In the genomic region with DNA sequence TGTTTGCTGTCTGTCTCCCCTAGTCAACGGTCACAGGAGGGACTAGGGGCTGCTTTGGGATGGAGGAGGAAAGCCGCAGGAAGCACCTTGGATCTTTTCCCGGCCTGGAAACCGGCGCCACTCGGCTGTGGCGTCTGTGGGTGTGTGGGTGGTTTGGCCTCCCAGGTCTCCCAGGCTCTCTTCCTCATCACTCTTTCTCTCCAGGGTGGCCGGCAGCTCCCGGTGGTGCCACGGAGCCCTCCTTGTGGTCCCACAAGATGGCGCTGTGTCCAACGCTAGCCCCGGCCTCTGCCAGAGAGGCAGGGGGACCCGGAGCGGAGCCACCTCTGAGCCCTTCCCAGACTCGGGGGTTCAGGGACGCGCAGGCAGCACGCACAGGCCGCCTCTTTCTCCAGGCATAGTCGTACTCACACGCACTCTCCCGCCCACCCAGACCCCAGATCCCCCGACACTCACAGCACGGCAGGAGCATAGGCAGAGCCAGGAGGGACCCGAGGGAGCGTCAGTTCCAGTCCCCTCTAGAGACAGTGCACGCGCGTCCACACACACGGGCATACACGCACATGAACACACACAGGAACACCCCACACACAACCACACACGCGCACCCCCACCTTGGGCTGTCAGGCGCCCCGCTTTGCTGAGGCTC, we compare ENCODE assay signal across 1 cellular context.
TF ChIP-seq lines count a peak whose summit lies in the region.

No MANE protein-coding gene starts in this region.

TF ChIP-seq in K562, 482 proteins besides CTCF, POLR2A, EP300 and RAD21 (continued from another document and continues in another):
- TF ChIP-seq THRB (CRISPR knock-in tag; conservative IDR thresholded peaks at IDR 0.05), result no peak
- no peak for TF ChIP-seq GABPB1 (CRISPR knock-in tag; IDR thresholded peaks at IDR 0.05)
- TF ChIP-seq SIN3A (IDR thresholded peaks at IDR 0.05; ENCODE audit: borderline replicate concordance in 2 of 2, control insufficient read depth in 1 of 2, low read depth in 2 of 2, low read length in 2 of 2), result no peak
- no peak for TF ChIP-seq ZNF76 (CRISPR knock-in tag; IDR thresholded peaks at IDR 0.05; ENCODE audit: borderline replicate concordance)
- no peak for TF ChIP-seq ATF1 (CRISPR knock-in tag; IDR thresholded peaks at IDR 0.05)
- 0 out of 2 replicates have a peak, but pooled peaks have one; percentile 33 for TF ChIP-seq ATF1 (tag; IDR thresholded peaks at IDR 0.05)
- TF ChIP-seq ZNF224 (CRISPR knock-in tag; IDR thresholded peaks at IDR 0.05), result no peak
- TF ChIP-seq KLF13 (tag; IDR thresholded peaks at IDR 0.05; ENCODE audit: borderline replicate concordance, low read depth), result peak; percentile 46; the same call in 1 of the 2 replicates
- TF ChIP-seq ZNF707 (CRISPR knock-in tag; conservative IDR thresholded peaks at IDR 0.05), result no peak
- TF ChIP-seq HMGXB4 (CRISPR knock-in tag; IDR thresholded peaks at IDR 0.05), result no peak
- TF ChIP-seq CHD2 (IDR thresholded peaks at IDR 0.05; ENCODE audit: low read depth, low read length), result no peak
- TF ChIP-seq ZEB2 (IDR thresholded peaks at IDR 0.05), result no peak
- TF ChIP-seq, protein P1, sequence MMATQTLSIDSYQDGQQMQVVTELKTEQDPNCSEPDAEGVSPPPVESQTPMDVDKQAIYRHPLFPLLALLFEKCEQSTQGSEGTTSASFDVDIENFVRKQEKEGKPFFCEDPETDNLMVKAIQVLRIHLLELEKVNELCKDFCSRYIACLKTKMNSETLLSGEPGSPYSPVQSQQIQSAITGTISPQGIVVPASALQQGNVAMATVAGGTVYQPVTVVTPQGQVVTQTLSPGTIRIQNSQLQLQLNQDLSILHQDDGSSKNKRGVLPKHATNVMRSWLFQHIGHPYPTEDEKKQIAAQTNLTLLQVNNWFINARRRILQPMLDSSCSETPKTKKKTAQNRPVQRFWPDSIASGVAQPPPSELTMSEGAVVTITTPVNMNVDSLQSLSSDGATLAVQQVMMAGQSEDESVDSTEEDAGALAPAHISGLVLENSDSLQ (IDR thresholded peaks at IDR 0.05), result no peak
- no peak for TF ChIP-seq TAF15 (IDR thresholded peaks at IDR 0.05; ENCODE audit: low read depth, low read length)
- TF ChIP-seq RHOXF2B (CRISPR knock-in tag; conservative IDR thresholded peaks at IDR 0.05), result no peak
- TF ChIP-seq ETS1 (conservative IDR thresholded peaks at IDR 0.05; ENCODE audit: control insufficient read depth, low read depth, low read length), result no peak
- no peak for TF ChIP-seq ZNF3 (CRISPR knock-in tag; IDR thresholded peaks at IDR 0.05)
- no peak for TF ChIP-seq HCFC1 (IDR thresholded peaks at IDR 0.05; ENCODE audit: low read depth, low read length)
- no peak for TF ChIP-seq ZNF175 (CRISPR knock-in tag; IDR thresholded peaks at IDR 0.05; ENCODE audit: low read depth)
- peak; percentile 55; the same call in 1 of the 2 replicates for TF ChIP-seq MAX (CRISPR knock-in tag; IDR thresholded peaks at IDR 0.05)
- peak; percentile 45; the same call in 1 of the 2 replicates for TF ChIP-seq MYC (IDR thresholded peaks at IDR 0.05; ENCODE audit: low read depth, low read length)
- TF ChIP-seq MYC (CRISPR knock-in tag; IDR thresholded peaks at IDR 0.05; ENCODE audit: borderline replicate concordance, low read depth), result no peak
- peak; percentile 27 for TF ChIP-seq TCF3 (CRISPR knock-in tag; IDR thresholded peaks at IDR 0.05)
- no peak for TF ChIP-seq ZC3H11A (IDR thresholded peaks at IDR 0.05; ENCODE audit: low read depth, low read length)
- TF ChIP-seq ZNF740 (CRISPR knock-in tag; IDR thresholded peaks at IDR 0.05), result no peak
- TF ChIP-seq ZNF740 (tag; IDR thresholded peaks at IDR 0.05), result no peak
- no peak for TF ChIP-seq MAFG (tag; conservative IDR thresholded peaks at IDR 0.05)
- no peak for TF ChIP-seq ZNF57 (CRISPR knock-in tag; IDR thresholded peaks at IDR 0.05)
- TF ChIP-seq ZBTB8A (IDR thresholded peaks at IDR 0.05; ENCODE audit: partially characterized antibody), result no peak
- TF ChIP-seq ARID1B (IDR thresholded peaks at IDR 0.05), result peak; percentile 36; the same call in 1 of the 2 replicates
- TF ChIP-seq SRF (CRISPR knock-in tag; IDR thresholded peaks at IDR 0.05), result peak in 1 of 2 experiments; percentile 93; a peak in 1 of 4 replicates
- no peak for TF ChIP-seq POLR2H (tag; IDR thresholded peaks at IDR 0.05; ENCODE audit: low read depth)
- TF ChIP-seq ZNF79 (CRISPR knock-in tag; IDR thresholded peaks at IDR 0.05; ENCODE audit: low read depth), result no peak
- peak; percentile 32; the same call in 1 of the 2 replicates for TF ChIP-seq PHF8 (IDR thresholded peaks at IDR 0.05; ENCODE audit: borderline replicate concordance, low read length)
- TF ChIP-seq HNRNPLL (IDR thresholded peaks at IDR 0.05; ENCODE audit: low read depth, low read length, poor library complexity, severe bottlenecking), result no peak
- TF ChIP-seq MCM3 (IDR thresholded peaks at IDR 0.05), result no peak
- peak; percentile 70 for TF ChIP-seq EGR1 (conservative IDR thresholded peaks at IDR 0.05)
- TF ChIP-seq GTF2A2 (tag; IDR thresholded peaks at IDR 0.05), result no peak
- no peak for TF ChIP-seq TEAD1 (CRISPR knock-in tag; IDR thresholded peaks at IDR 0.05)
- TF ChIP-seq SAFB2 (IDR thresholded peaks at IDR 0.05; ENCODE audit: borderline replicate concordance, low read depth, low read length, severe bottlenecking), result no peak
- TF ChIP-seq NFIC (IDR thresholded peaks at IDR 0.05), result no peak
- TF ChIP-seq DMBX1 (CRISPR knock-in tag; IDR thresholded peaks at IDR 0.05; ENCODE audit: borderline replicate concordance), result peak; percentile 36; the same call in 1 of the 2 replicates
- TF ChIP-seq CTBP1 (IDR thresholded peaks at IDR 0.05; ENCODE audit: borderline replicate concordance), result peak; percentile 83
- no peak for TF ChIP-seq NEUROD1 (IDR thresholded peaks at IDR 0.05; ENCODE audit: borderline replicate concordance, low read depth, low read length, partially characterized antibody)
- TF ChIP-seq CC2D1A (IDR thresholded peaks at IDR 0.05), result peak; percentile 80; the same call in 1 of the 2 replicates
- TF ChIP-seq KDM5B (IDR thresholded peaks at IDR 0.05; ENCODE audit: insufficient replicate concordance, low read depth, low read length), result peak; percentile 12
- TF ChIP-seq CBX3 (IDR thresholded peaks at IDR 0.05; ENCODE audit: borderline replicate concordance in 1 of 2, low read length in 2 of 2), result no peak
- TF ChIP-seq TCF7 (IDR thresholded peaks at IDR 0.05; ENCODE audit: borderline replicate concordance), result 0 out of 2 replicates have a peak, but pooled peaks have one; percentile 19
- TF ChIP-seq SMAD4 (CRISPR knock-in tag; conservative IDR thresholded peaks at IDR 0.05), result peak; percentile 69; the same call in 1 of the 2 replicates
- TF ChIP-seq PURB (CRISPR knock-in tag; IDR thresholded peaks at IDR 0.05; ENCODE audit: low read depth), result no peak
- 0 out of 2 replicates have a peak, but pooled peaks have one; percentile 40 for TF ChIP-seq POLR2G (IDR thresholded peaks at IDR 0.05; ENCODE audit: low read depth, low read length)
- TF ChIP-seq CXXC5 (CRISPR knock-in tag; IDR thresholded peaks at IDR 0.05), result peak; percentile 53; the same call in 1 of the 2 replicates
- no peak for TF ChIP-seq ASH1L (IDR thresholded peaks at IDR 0.05; ENCODE audit: borderline replicate concordance, low read depth, partially characterized antibody)
- TF ChIP-seq, protein P2, sequence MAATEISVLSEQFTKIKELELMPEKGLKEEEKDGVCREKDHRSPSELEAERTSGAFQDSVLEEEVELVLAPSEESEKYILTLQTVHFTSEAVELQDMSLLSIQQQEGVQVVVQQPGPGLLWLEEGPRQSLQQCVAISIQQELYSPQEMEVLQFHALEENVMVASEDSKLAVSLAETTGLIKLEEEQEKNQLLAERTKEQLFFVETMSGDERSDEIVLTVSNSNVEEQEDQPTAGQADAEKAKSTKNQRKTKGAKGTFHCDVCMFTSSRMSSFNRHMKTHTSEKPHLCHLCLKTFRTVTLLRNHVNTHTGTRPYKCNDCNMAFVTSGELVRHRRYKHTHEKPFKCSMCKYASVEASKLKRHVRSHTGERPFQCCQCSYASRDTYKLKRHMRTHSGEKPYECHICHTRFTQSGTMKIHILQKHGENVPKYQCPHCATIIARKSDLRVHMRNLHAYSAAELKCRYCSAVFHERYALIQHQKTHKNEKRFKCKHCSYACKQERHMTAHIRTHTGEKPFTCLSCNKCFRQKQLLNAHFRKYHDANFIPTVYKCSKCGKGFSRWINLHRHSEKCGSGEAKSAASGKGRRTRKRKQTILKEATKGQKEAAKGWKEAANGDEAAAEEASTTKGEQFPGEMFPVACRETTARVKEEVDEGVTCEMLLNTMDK (IDR thresholded peaks at IDR 0.05; ENCODE audit: borderline replicate concordance, insufficient read depth, low read depth, low read length, poor library complexity, severe bottlenecking), result peak; percentile 74
- TF ChIP-seq YY1 (IDR thresholded peaks at IDR 0.05; ENCODE audit: borderline replicate concordance in 1 of 3, control insufficient read depth in 1 of 3, extremely low read depth in 1 of 3, insufficient read depth in 3 of 3, insufficient read length in 1 of 3, insufficient replicate concordance in 2 of 3, low read depth in 1 of 3, low read length in 2 of 3), result peak in 2 of 3 experiments; percentile 3 to 55
- TF ChIP-seq ETS2 (tag; IDR thresholded peaks at IDR 0.05; ENCODE audit: borderline replicate concordance, poor library complexity, severe bottlenecking), result no peak
- no peak for TF ChIP-seq ELF4 (CRISPR knock-in tag; IDR thresholded peaks at IDR 0.05)
- TF ChIP-seq RBM14 (IDR thresholded peaks at IDR 0.05; ENCODE audit: borderline replicate concordance, insufficient read depth, low read depth, low read length), result 0 out of 2 replicates have a peak, but pooled peaks have one; percentile 77
- no peak for TF ChIP-seq FOXA3 (CRISPR knock-in tag; conservative IDR thresholded peaks at IDR 0.05 in 1 of 2, IDR thresholded peaks at IDR 0.05 in 1 of 2)
- TF ChIP-seq ZNF583 (CRISPR knock-in tag; IDR thresholded peaks at IDR 0.05), result peak; percentile 36; the same call in 1 of the 2 replicates
- peak; percentile 62; the same call in 1 of the 2 replicates for TF ChIP-seq ZBTB33 (CRISPR knock-in tag; IDR thresholded peaks at IDR 0.05)
